ENCODE assay signal across 2 cellular contexts in genomic region chr1:15134285-15134684, GRCh38.
TF ChIP-seq lines count a peak whose summit lies in the region.

No MANE protein-coding gene starts in this region.

TF ChIP-seq in HEK293, 187 proteins besides CTCF, POLR2A, EP300 and RAD21 (continued from another document):
- no peak for TF ChIP-seq ZNF26 (tag by site-specific recombination; IDR thresholded peaks at IDR 0.05)
- TF ChIP-seq ZNF394 (tag by site-specific recombination; IDR thresholded peaks at IDR 0.05; ENCODE audit: borderline replicate concordance), result no peak
- no peak for TF ChIP-seq SALL2 (tag by site-specific recombination; IDR thresholded peaks at IDR 0.05; ENCODE audit: borderline replicate concordance)

TF ChIP-seq in H1, 55 proteins besides CTCF, POLR2A, EP300 and RAD21 (continued from another document):
- no peak for TF ChIP-seq ATF3 (IDR thresholded peaks at IDR 0.05; ENCODE audit: insufficient read depth, low read depth, low read length)
- TF ChIP-seq TBP (IDR thresholded peaks at IDR 0.05; ENCODE audit: low read depth, low read length), result no peak
- TF ChIP-seq TAF7 (optimal IDR thresholded peaks at IDR 0.05; ENCODE audit: borderline replicate concordance, low read depth, low read length), result no peak
- TF ChIP-seq CBX5 (IDR thresholded peaks at IDR 0.05; ENCODE audit: low read depth, low read length), result no peak
- TF ChIP-seq KDM1A (IDR thresholded peaks at IDR 0.05; ENCODE audit: borderline replicate concordance, low read length), result no peak
- no peak for TF ChIP-seq ASH2L (IDR thresholded peaks at IDR 0.05; ENCODE audit: low read length)
- no peak for TF ChIP-seq BCL11A (IDR thresholded peaks at IDR 0.05; ENCODE audit: low read depth in 2 of 2, low read length in 2 of 2)
